In the genomic region with DNA sequence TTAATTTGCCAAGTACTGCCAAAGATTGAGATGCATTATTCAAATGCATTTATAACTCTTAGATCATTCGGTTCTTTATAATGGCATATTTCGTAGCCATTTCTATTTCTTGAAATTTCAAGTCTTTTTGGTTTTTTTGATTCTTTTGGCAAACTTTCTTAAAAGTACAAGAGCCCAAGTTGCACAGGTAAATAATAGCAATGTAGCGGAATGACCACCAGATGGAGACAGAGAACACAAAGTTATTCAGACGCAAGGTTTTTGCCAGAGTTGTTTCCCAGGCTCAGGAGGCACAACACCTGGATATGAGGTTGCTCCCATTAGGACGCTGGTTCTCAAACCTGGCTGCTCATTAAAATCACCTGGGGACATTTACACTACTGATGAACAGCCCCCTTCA, we compare ENCODE assay signal across 14 cellular contexts. TPM values are rescaled to one million over a fixed set of nuclear protein-coding genes. Genes with fewer than 3 reads are reported as not detected.
DNase-seq lines count a peak whose midpoint lies in the region; ATAC-seq, FAIRE-seq and TF ChIP-seq lines count a peak whose summit lies in the region.
"Not testable (repeated sequence)": the region's sequence is repeated elsewhere in the genome, so short reads cannot be mapped to it uniquely, and the experiment has no call there.
"Had no signal": no experiment of that assay in that cellular context is flagged by ENCODE, and none has a peak within 500 bp of the region (broad histone marks: within the 10 kb centered on the region; RNA-seq: fewer than 3 reads in every experiment).

No MANE protein-coding gene starts in this region.

- not testable (repeated sequence) for H3K9me3 Mint-ChIP-seq in CD4-positive, alpha-beta memory T cell; astrocyte (ENCODE audit: unreplicated experiment)

- dilution Hi-C loops in endothelial cell of umbilical vein (cut with MboI; ENCODE audit: extremely low pct_ligation_motif_present, low sequenced_read_pairs) = not testable (repeated sequence)

- H3K9ac ChIP-seq in HCT116 (ENCODE audit: low read length); astrocyte (ENCODE audit: low read length); endothelial cell of umbilical vein (replicated peaks; ENCODE audit: extremely low read depth, insufficient read depth, low read length); smooth muscle cell (ENCODE audit: low read depth): not testable (repeated sequence)

- not testable (repeated sequence) for H3K27ac Mint-ChIP-seq in CD4-positive, alpha-beta memory T cell; T-helper 17 cell; astrocyte (ENCODE audit: unreplicated experiment)

- CTCF ChIA-PET in CD4-positive, alpha-beta memory T cell (lab: Charles Lee; ENCODE audit: partially characterized antibody); HCT116 (lab: Charles Lee); endothelial cell of umbilical vein (lab: Charles Lee): not testable (repeated sequence)

- not testable (repeated sequence) for H3K27ac ChIP-seq in CD4-positive, alpha-beta memory T cell (ENCODE audit: low read depth, low read length); HCT116 (ENCODE audit: low read depth, low read length); astrocyte (ENCODE audit: low read depth, low read length); endothelial cell of umbilical vein (ENCODE audit: insufficient read depth, low read depth, low read length); hepatocyte; smooth muscle cell (ENCODE audit: low read depth)

- TF ChIP-seq CTCF in HCT116 (IDR thresholded peaks at IDR 0.05 in 2 of 3, conservative IDR thresholded peaks at IDR 0.05 in 1 of 3; ENCODE audit: borderline replicate concordance in 1 of 3, insufficient read depth in 1 of 3, low read depth in 2 of 3, low read length in 2 of 3); astrocyte (IDR thresholded peaks at IDR 0.05; ENCODE audit: insufficient read depth, low read depth, low read length); endothelial cell of umbilical vein (IDR thresholded peaks at IDR 0.05; ENCODE audit: extremely low read depth in 1 of 2, insufficient read depth in 1 of 2, low read depth in 1 of 2, low read length in 2 of 2); mucosa of descending colon (IDR thresholded peaks at IDR 0.05): not testable (repeated sequence)
- peak; percentile 19 for TF ChIP-seq CTCF in hepatocyte (IDR thresholded peaks at IDR 0.05; ENCODE audit: poor library complexity)
- peak; percentile 24 for TF ChIP-seq CTCF in smooth muscle cell (IDR thresholded peaks at IDR 0.05; ENCODE audit: borderline replicate concordance, insufficient read depth, poor library complexity, severe bottlenecking)

- BruUV-seq in HCT116 (replicated peaks; lab: Mats Ljungman, UMichigan); endothelial cell of umbilical vein (replicated peaks; lab: Mats Ljungman, UMichigan): not testable (repeated sequence)

- H3K4me1 ChIP-seq in CD4-positive, alpha-beta memory T cell (ENCODE audit: insufficient read depth, low read length); HCT116 (ENCODE audit: control insufficient read depth in 1 of 2, insufficient read depth in 2 of 2, low read length in 2 of 2); astrocyte (ENCODE audit: insufficient read depth, low read length); endothelial cell of umbilical vein (ENCODE audit: control insufficient read depth, extremely low read depth, insufficient read depth, low read length); hepatocyte (ENCODE audit: insufficient read depth); mucosa of descending colon (ENCODE audit: low read depth); smooth muscle cell (ENCODE audit: low read depth): not testable (repeated sequence)

- not testable (repeated sequence) for TF ChIP-seq POLR2A in HCT116 (IDR thresholded peaks at IDR 0.05; ENCODE audit: borderline replicate concordance, extremely low read depth, insufficient read depth, insufficient read length); endothelial cell of umbilical vein (IDR thresholded peaks at IDR 0.05; ENCODE audit: low read depth, low read length)

- H4K20me1 ChIP-seq in HCT116 (ENCODE audit: insufficient read depth); astrocyte (ENCODE audit: insufficient read depth, low read length); endothelial cell of umbilical vein (replicated peaks; ENCODE audit: control insufficient read depth, extremely low read depth, insufficient read depth, low read length); hepatocyte (ENCODE audit: insufficient read depth, poor library complexity, severe bottlenecking); smooth muscle cell (ENCODE audit: low read depth): not testable (repeated sequence)

- TF ChIP-seq RAD21 in HCT116 (IDR thresholded peaks at IDR 0.05; ENCODE audit: low read depth) = not testable (repeated sequence)

- 0% methylated on average over 4 of the region's 5 CpGs for WGBS in hepatocyte (ENCODE audit: low lambda C conversion rate, missing lambda C conversion rate)
- 0% methylated on average over 4 of the region's 5 CpGs for WGBS in smooth muscle cell (ENCODE audit: low lambda C conversion rate)

- H3K4me3 Mint-ChIP-seq in CD4-positive, alpha-beta memory T cell; T-helper 17 cell; astrocyte (ENCODE audit: unreplicated experiment): not testable (repeated sequence)

- H2AFZ ChIP-seq in HCT116 (ENCODE audit: low read depth, low read length, poor library complexity, severe bottlenecking); astrocyte (ENCODE audit: low read depth, low read length); endothelial cell of umbilical vein (ENCODE audit: low read depth, low read length); hepatocyte; smooth muscle cell (ENCODE audit: low read depth): not testable (repeated sequence)

- not testable (repeated sequence) for H3K4me2 ChIP-seq in HCT116 (ENCODE audit: low read length); astrocyte (ENCODE audit: low read length); endothelial cell of umbilical vein (ENCODE audit: insufficient read depth, low read length); hepatocyte; smooth muscle cell

- DNase-seq in CD4-positive, alpha-beta memory T cell = peak in 3 of 5 donors; percentile 1 to 8 (median 7)
- DNase-seq in HCT116 (ENCODE audit: low read depth, low spot score); T-helper 17 cell; astrocyte (ENCODE audit: low read depth); endothelial cell of umbilical vein (ENCODE audit: low read depth, low spot score); hepatocyte (ENCODE audit: low spot score); mucosa of descending colon; smooth muscle cell (lab: John Stamatoyannopoulos, UW; ENCODE audit: unreplicated experiment): not testable (repeated sequence)

- H3K36me3 ChIP-seq in CD4-positive, alpha-beta memory T cell (ENCODE audit: insufficient read depth, low read length); HCT116 (ENCODE audit: control insufficient read depth in 1 of 2, insufficient read depth in 2 of 2, low read length in 2 of 2); astrocyte (ENCODE audit: insufficient read depth, low read length); endothelial cell of umbilical vein (ENCODE audit: control insufficient read depth in 2 of 2, extremely low read depth in 1 of 2, insufficient read depth in 2 of 2, low read length in 2 of 2); hepatocyte (replicated peaks; ENCODE audit: insufficient read depth, low read depth); mucosa of descending colon (ENCODE audit: low read depth); smooth muscle cell (ENCODE audit: low read depth): not testable (repeated sequence)

- RAD21 ChIA-PET in HCT116 (lab: Charles Lee; ENCODE audit: low non-redundant PET in 1 of 2, low total read pairs in 2 of 2, uncharacterized antibody in 2 of 2, unreplicated experiment in 2 of 2) = not testable (repeated sequence)

- H3K9me3 ChIP-seq in CD4-positive, alpha-beta memory T cell (ENCODE audit: control insufficient read depth in 1 of 2, low read length in 2 of 2); HCT116 (ENCODE audit: control insufficient read depth in 1 of 2, insufficient read depth in 1 of 2, low read depth in 1 of 2, low read length in 2 of 2); T-helper 17 cell (ENCODE audit: control insufficient read depth, low read length, poor library complexity, severe bottlenecking); astrocyte (ENCODE audit: insufficient read depth, low read depth, low read length); endothelial cell of umbilical vein (replicated peaks; ENCODE audit: control insufficient read depth, insufficient read depth, low read length); hepatocyte (ENCODE audit: low read depth); mucosa of descending colon; smooth muscle cell (replicated peaks; ENCODE audit: low read depth): not testable (repeated sequence)

- H3K4me1 Mint-ChIP-seq in CD4-positive, alpha-beta memory T cell; T-helper 17 cell; astrocyte (ENCODE audit: low read depth, unreplicated experiment): not testable (repeated sequence)

- not testable (repeated sequence) for H3K79me2 ChIP-seq in HCT116 (ENCODE audit: insufficient read depth, low read length); astrocyte (ENCODE audit: insufficient read depth, low read length); endothelial cell of umbilical vein (ENCODE audit: control insufficient read depth, insufficient read depth, low read length); hepatocyte; smooth muscle cell (ENCODE audit: low read depth)

- POLR2A ChIA-PET in CD4-positive, alpha-beta memory T cell (lab: Charles Lee; ENCODE audit: partially characterized antibody); HCT116 (lab: Charles Lee); endothelial cell of umbilical vein (lab: Charles Lee): not testable (repeated sequence)

- H3K36me3 Mint-ChIP-seq in CD4-positive, alpha-beta memory T cell; T-helper 17 cell (ENCODE audit: low read depth); astrocyte (ENCODE audit: low read depth, unreplicated experiment): not testable (repeated sequence)

- peak; percentile 66 for FAIRE-seq in astrocyte (lab: Jason Lieb, UNC)
- peak; percentile 100 for FAIRE-seq in endothelial cell of umbilical vein (lab: Jason Lieb, UNC)

- not testable (repeated sequence) for H3K27me3 ChIP-seq in CD4-positive, alpha-beta memory T cell (ENCODE audit: insufficient read depth, low read length); HCT116 (ENCODE audit: insufficient read depth, low read length); astrocyte (ENCODE audit: insufficient read depth, low read length); endothelial cell of umbilical vein (ENCODE audit: control insufficient read depth in 2 of 2, insufficient read depth in 2 of 2, low read length in 2 of 2); hepatocyte
- H3K27me3 ChIP-seq in smooth muscle cell (ENCODE audit: low read depth) = peaks cover 10% of the 10 kb centered on the region

- H3F3A ChIP-seq in smooth muscle cell (ENCODE audit: low read depth) = not testable (repeated sequence)

- not testable (repeated sequence) for H3K4me3 ChIP-seq in CD4-positive, alpha-beta memory T cell (ENCODE audit: low read length in 2 of 2); HCT116 (replicated peaks in 1 of 2; ENCODE audit: low read depth in 1 of 2, low read length in 2 of 2); astrocyte (ENCODE audit: insufficient read depth, low read depth, low read length); endothelial cell of umbilical vein (replicated peaks in 1 of 3; ENCODE audit: insufficient read depth in 1 of 3, low read depth in 1 of 3, low read length in 3 of 3); hepatocyte; mucosa of descending colon; smooth muscle cell

- intact Hi-C loops in CD4-positive, alpha-beta memory T cell (cut with micrococcal nuclease); HCT116 (cut with micrococcal nuclease); endothelial cell of umbilical vein (cut with micrococcal nuclease); mucosa of descending colon (cut with DNase I, micrococcal nuclease): not testable (repeated sequence)

- H3K9me1 ChIP-seq in endothelial cell of umbilical vein (replicated peaks; ENCODE audit: control insufficient read depth, extremely low read depth, insufficient read depth, low read length) = not testable (repeated sequence)

- peak; percentile 76 for ATAC-seq in HCT116
- peak; percentile 55 for ATAC-seq in T-helper 17 cell
- peak; percentile 82 for ATAC-seq in mucosa of descending colon

- not testable (repeated sequence) for H3K9me2 ChIP-seq in HCT116 (ENCODE audit: insufficient read depth); hepatocyte (replicated peaks; ENCODE audit: insufficient read depth)

- peaks cover 9 to 15% of the 10 kb centered on the region in 2 donors for H3K27me3 Mint-ChIP-seq in CD4-positive, alpha-beta memory T cell
- peaks cover 30% of the 10 kb centered on the region for H3K27me3 Mint-ChIP-seq in T-helper 17 cell
- not testable (repeated sequence) for H3K27me3 Mint-ChIP-seq in astrocyte (ENCODE audit: low read depth, unreplicated experiment)

RNA-seq across cellular contexts. Expression of gene HEATR6, which starts 32.9 kb away (rescaled TPM):
- 10 to 100 TPM; 18.7 to 23.5 TPM for total RNA-seq in CD4-positive, alpha-beta memory T cell
- polyA plus RNA-seq in CD4-positive, alpha-beta memory T cell = 10 to 100 TPM; 10.5 to 16.5 TPM
- 39.0 TPM for total RNA-seq in HCT116 (2021; ENCODE audit: unreplicated experiment)
- 26.8 and 28.9 TPM in 2 replicates for polyA plus RNA-seq in HCT116 (2012)
- 10 to 100 TPM; 13.7 to 18.5 TPM for total RNA-seq in T-helper 17 cell
- 14.9 and 21.7 TPM in 2 replicates for total RNA-seq in astrocyte
- total RNA-seq in endothelial cell of umbilical vein = 16.7 and 17.4 TPM in 2 replicates
- 18.6 and 20.2 TPM in 2 replicates for polyA plus RNA-seq in endothelial cell of umbilical vein
- 11.7 and 13.6 TPM in 2 replicates for polyA plus RNA-seq in endothelial cell of umbilical vein (2011; cell fraction: cytosol; rRNA removed)
- polyA plus RNA-seq in endothelial cell of umbilical vein (2011; cell fraction: nucleus; rRNA removed) = 61.2 and 67.3 TPM in 2 replicates
- 10.9 and 11.6 TPM in 2 replicates for polyA plus RNA-seq in endothelial cell of umbilical vein (2012)
- 21.0 and 26.5 TPM in 2 replicates for polyA minus RNA-seq in endothelial cell of umbilical vein
- polyA minus RNA-seq in endothelial cell of umbilical vein (2011; cell fraction: cytosol; rRNA and poly(A)+ RNA removed) = 13.0 TPM
- polyA minus RNA-seq in endothelial cell of umbilical vein (2011; cell fraction: nucleus; rRNA and poly(A)+ RNA removed) = 25.1 and 27.9 TPM in 2 replicates
- total RNA-seq in hepatocyte = 18.4 and 18.5 TPM in 2 replicates
- polyA plus RNA-seq in hepatocyte = 13.9 and 15.0 TPM in 2 replicates
- total RNA-seq in mucosa of descending colon = 10 to 100 TPM in 2 of 3 donors, 1 to 10 TPM in 1; 8.7 to 23.2 (median 13.1) TPM
- total RNA-seq in smooth muscle cell = 21.9 and 22.8 TPM in 2 replicates
- polyA plus RNA-seq in smooth muscle cell = 14.4 and 14.7 TPM in 2 replicates

RNA-seq across cellular contexts. Expression of gene CA4, which starts 38.1 kb away (rescaled TPM):
- not detected for total RNA-seq in CD4-positive, alpha-beta memory T cell
- not detected for polyA plus RNA-seq in CD4-positive, alpha-beta memory T cell
- total RNA-seq in HCT116 (2021; ENCODE audit: unreplicated experiment) = 0.20 TPM
- polyA plus RNA-seq in HCT116 (2012) = not detected in 2 replicates
- total RNA-seq in T-helper 17 cell = not detected
- not detected in 2 replicates for total RNA-seq in astrocyte
- 0.29 TPM in 1 of 2 replicates, not detected in the other for total RNA-seq in endothelial cell of umbilical vein
- polyA plus RNA-seq in endothelial cell of umbilical vein = 0.10 and 0.17 TPM in 2 replicates
- polyA plus RNA-seq in endothelial cell of umbilical vein (2011; cell fraction: cytosol; rRNA removed) = 0.14 and 0.17 TPM in 2 replicates
- 0.36 and 0.66 TPM in 2 replicates for polyA plus RNA-seq in endothelial cell of umbilical vein (2011; cell fraction: nucleus; rRNA removed)
- not detected in 2 replicates for polyA plus RNA-seq in endothelial cell of umbilical vein (2012)
- polyA minus RNA-seq in endothelial cell of umbilical vein = 0.41 TPM in 1 of 2 replicates, not detected in the other
- polyA minus RNA-seq in endothelial cell of umbilical vein (2011; cell fraction: cytosol; rRNA and poly(A)+ RNA removed) = not detected
- polyA minus RNA-seq in endothelial cell of umbilical vein (2011; cell fraction: nucleus; rRNA and poly(A)+ RNA removed) = not detected in 2 replicates
- 1.2 and 1.9 TPM in 2 replicates for total RNA-seq in hepatocyte
- 6.1 and 9.8 TPM in 2 replicates for polyA plus RNA-seq in hepatocyte
- total RNA-seq in mucosa of descending colon = 100 to 1,000 TPM; 177 to 725 (median 673) TPM
- total RNA-seq in smooth muscle cell = not detected in 2 replicates
- 0.87 TPM in 1 of 2 replicates, not detected in the other for polyA plus RNA-seq in smooth muscle cell
- total RNA-seq: activated T-helper 2 cell treated with anti-CD3 and anti-CD28 coated beads, Interferon-gamma antibody, Interleukin-2, Interleukin-4, amounts not matched to agents 10 μg/mL and 5 μg/mL and 100 μg/mL, durations not matched to agents 14 hours and 24 hours and 36 hours; Caco-2; HT1080; mesothelial cell of epicardium; naive thymus-derived CD8-positive, alpha-beta T cell had no signal
- polyA plus RNA-seq: BJ; naive thymus-derived CD8-positive, alpha-beta T cell had no signal

Comparison
In these comparisons a context has a peak if more than half of its experiments do, and no peak if none do; other contexts are left out.
1. RNA of gene CA4, which starts 38.1 kb away (total RNA-seq): 177 to 725 TPM in mucosa of descending colon; 1.2 to 1.9 TPM in hepatocyte, 0.29 TPM in endothelial cell of umbilical vein, 0.20 TPM in HCT116 (single experiment), not detected in CD4-positive, alpha-beta memory T cell, not detected in T-helper 17 cell, not detected in astrocyte and not detected in smooth muscle cell; every median in the first group is over 10 times any median in the second.
2. Peak in every context shown above with its lines, with median percentiles within 50 percentile points of each other: ATAC-seq.